ENCODE assay signal across 15 cellular contexts in the genomic region with DNA sequence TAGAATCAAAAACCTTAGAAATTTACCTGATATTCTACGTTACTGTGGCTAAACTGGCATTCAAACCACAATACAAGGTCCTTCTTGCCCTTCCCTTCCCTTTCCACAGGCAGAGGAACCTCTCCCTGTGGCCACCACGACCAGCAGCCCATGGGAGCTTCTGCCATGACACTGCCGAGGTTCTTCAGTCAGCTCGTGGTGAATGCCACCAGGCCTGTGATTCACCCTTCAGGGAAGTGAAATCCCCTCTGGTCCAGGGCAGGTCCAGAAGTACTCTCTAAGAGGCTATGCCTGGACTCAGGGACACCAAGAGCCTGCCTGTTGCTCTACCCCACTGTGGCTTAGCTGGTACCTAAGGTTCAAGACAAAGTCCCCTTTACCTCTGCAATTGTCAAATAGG.
DNase-seq lines count a peak whose midpoint lies in the region; ATAC-seq and TF ChIP-seq lines count a peak whose summit lies in the region.
"Had no signal": no experiment of that assay in that cellular context is flagged by ENCODE, and none has a peak within 500 bp of the region (broad histone marks: within the 10 kb centered on the region; RNA-seq: fewer than 3 reads in every experiment).

No MANE protein-coding gene starts in this region.

- TF ChIP-seq CTCF in heart left ventricle (IDR thresholded peaks at IDR 0.05) (no peak), gastroesophageal sphincter (IDR thresholded peaks at IDR 0.05) (no peak)

- H3K4me3 ChIP-seq in heart left ventricle (no peak overlapping the region), right cardiac atrium (ENCODE audit: low read length) (no peak overlapping the region), gastroesophageal sphincter (no peak overlapping the region)
- H3K4me3 ChIP-seq: BLaER1 had no signal

- no peak for TF ChIP-seq POLR2A in heart left ventricle (IDR thresholded peaks at IDR 0.05)
- no peak for TF ChIP-seq POLR2A in gastroesophageal sphincter (IDR thresholded peaks at IDR 0.05)

- H3K4me1 ChIP-seq in heart left ventricle (peaks cover 0 to 21% (median 14%) of the 10 kb centered on the region in 12 donors), right cardiac atrium (ENCODE audit: control insufficient read depth, insufficient read depth, low read length) (peaks cover 3% of the 10 kb centered on the region), gastroesophageal sphincter (no peaks in the 10 kb centered on the region)
- H3K4me1 ChIP-seq: BLaER1, Caco-2 had no signal

- TF ChIP-seq EP300 in gastroesophageal sphincter (IDR thresholded peaks at IDR 0.05): no peak

- ATAC-seq in Right ventricle myocardium inferior (no peak), heart left ventricle (no peak), right cardiac atrium (no peak), gastroesophageal sphincter (no peak), HG03460 (IDR thresholded peaks at IDR 0.05; ENCODE audit: unreplicated experiment) (no peak), HG02588 (IDR thresholded peaks at IDR 0.05; ENCODE audit: unreplicated experiment) (no peak)

- H3K36me3 ChIP-seq in heart left ventricle: no peaks in the 10 kb centered on the region
- no peaks in the 10 kb centered on the region for H3K36me3 ChIP-seq in gastroesophageal sphincter
- H3K36me3 ChIP-seq: BLaER1 had no signal

- H3K9me3 ChIP-seq in heart left ventricle (peaks cover 0 to 13% (median 2%) of the 10 kb centered on the region in 12 donors), right cardiac atrium (ENCODE audit: control insufficient read depth, low read length) (no peaks in the 10 kb centered on the region), gastroesophageal sphincter (no peaks in the 10 kb centered on the region)
- H3K9me3 ChIP-seq: BLaER1, Caco-2 had no signal

- H3K27ac ChIP-seq in heart left ventricle (peak overlapping the region; percentile 12 to 91 (median 80)), right cardiac atrium (ENCODE audit: low read length) (peak overlapping the region; percentile 66), gastroesophageal sphincter (no peak overlapping the region)
- H3K27ac ChIP-seq: BLaER1 had no signal

- 56 to 72% (median 62%) methylated on average over 4 of the region's 4 CpGs for WGBS in heart left ventricle, 4 donors
- WGBS in right cardiac atrium: 67% methylated on average over 4 of the region's 4 CpGs
- WGBS in gastroesophageal sphincter (ENCODE audit: low coverage in 1 of 2), 2 donors: 93 to 100% methylated on average over 1 to 3 of the region's 4 CpGs

- no peaks in the 10 kb centered on the region for H3K27me3 ChIP-seq in heart left ventricle
- H3K27me3 ChIP-seq in right cardiac atrium (ENCODE audit: control insufficient read depth, insufficient read depth): no peaks in the 10 kb centered on the region
- no peaks in the 10 kb centered on the region for H3K27me3 ChIP-seq in gastroesophageal sphincter
- H3K27me3 ChIP-seq: BLaER1 had no signal

- DNase-seq in Right ventricle myocardium inferior (ENCODE audit: missing footprints) (peak; percentile 34), cardiac septum (ENCODE audit: low spot score) (no peak), heart left ventricle (peak in 1 of 5 donors; percentile 12), right cardiac atrium (peak in 1 of 3 donors; percentile 33)
- DNase-seq in stimulated activated CD4-positive, alpha-beta T cell treated with anti-CD3 and anti-CD28 coated beads, Interleukin-15, amount 100 ng/mL, for 24 hours: no peak
- DNase-seq: 8988T; AML-193; Caco-2; CD8-positive, alpha-beta memory T cell; DND-41; GDM1 had no signal

- intact Hi-C loops in Right ventricle myocardium inferior (cut with DNase I) (loop anchor here (10.0 kb wide), 1 partner anchor 114 kb away; no protein-coding TSS in a partner anchor), cardiac septum (cut with DNase I) (no loop called here), heart left ventricle (cut with DNase I) (loop anchor here in 1 of 10 donors (10.0 kb wide), 1 partner anchor 114 kb away; no protein-coding TSS in a partner anchor), right cardiac atrium (cut with DNase I) (no loop called here)

Comparison
In these comparisons a context has a peak if more than half of its experiments do, and no peak if none do; other contexts are left out.
1. H3K27ac ChIP-seq: peak in heart left ventricle (12 of 12) and right cardiac atrium (single experiment); none in gastroesophageal sphincter (0 of 4).